23 cellular contexts compared by ENCODE assay signal in genomic region chr17:767076-767475, GRCh38.
"Had no signal": no experiment of that assay in that cellular context is flagged by ENCODE, and none has a peak within 500 bp of the region (broad histone marks: within the 10 kb centered on the region; RNA-seq: fewer than 3 reads in every experiment).

No MANE protein-coding gene starts in this region.

- H3K27ac Mint-ChIP-seq: endodermal cell; naive B cell; nephron; stimulated activated naive B cell treated with anti-CD40 and anti-IgM and Interleukin-4, amounts not matched to agents 10 μg/mL and 1 μg/mL and 100 μg/mL, for 72 hours had no signal

- H3K9me3 Mint-ChIP-seq: endodermal cell; naive B cell; nephron; stimulated activated naive B cell treated with anti-CD40 and anti-IgM and Interleukin-4, amounts not matched to agents 10 μg/mL and 1 μg/mL and 100 μg/mL, for 72 hours; stimulated activated naive CD8-positive, alpha-beta T cell treated with anti-CD3 and anti-CD28 coated beads, Interleukin-15, amount 100 ng/mL, for 72 hours had no signal

- DNase-seq: effector CD4-positive, alpha-beta T cell; endodermal cell; gastrocnemius medialis; glutamatergic neuron; islet precursor cell; mesenchymal stem cell; midbrain; naive B cell; psoas muscle; retina; spleen; stimulated activated CD4-positive, alpha-beta T cell treated with anti-CD3 and anti-CD28 coated beads, Interleukin-15, amount 100 ng/mL, for 24 hours; stimulated activated CD4-positive, alpha-beta T cell treated with anti-CD3 and anti-CD28 coated beads, Interleukin-1b, Interleukin-23, amount 100 ng/mL, for 48 hours; stimulated activated CD4-positive, alpha-beta T cell treated with anti-CD3 and anti-CD28 coated beads, Interleukin-4, amount 100 ng/mL, for 24 hours; stimulated activated naive B cell treated with anti-CD40 and anti-IgM and Interleukin-4, amounts not matched to agents 10 μg/mL and 1 μg/mL and 100 μg/mL, for 72 hours; stimulated activated naive CD8-positive, alpha-beta T cell treated with anti-CD3 and anti-CD28 coated beads, Interleukin-15, amount 100 ng/mL, for 72 hours; testis; transverse colon had no signal

- H3K4me1 ChIP-seq: gastrocnemius medialis, psoas muscle, spleen, testis, transverse colon had no signal

- H3K27me3 ChIP-seq: gastrocnemius medialis, spleen, testis, transverse colon had no signal

- H3K9me3 ChIP-seq: gastrocnemius medialis, psoas muscle, spleen, testis, transverse colon had no signal

- H3K4me1 Mint-ChIP-seq: endodermal cell; stimulated activated naive CD8-positive, alpha-beta T cell treated with anti-CD3 and anti-CD28 coated beads, Interleukin-15, amount 100 ng/mL, for 72 hours had no signal

- H3K27ac ChIP-seq: coronary artery, gastrocnemius medialis, psoas muscle, spleen, testis, transverse colon had no signal

- H3K4me3 ChIP-seq: coronary artery, gastrocnemius medialis, lung, psoas muscle, spleen, testis, transverse colon had no signal

- ATAC-seq: gastrocnemius medialis; left lobe of liver; psoas muscle; sciatic nerve; stimulated activated naive B cell treated with anti-CD40 and anti-IgM and Interleukin-4, amounts not matched to agents 10 μg/mL and 1 μg/mL and 100 μg/mL, for 72 hours; stimulated activated naive CD8-positive, alpha-beta T cell treated with anti-CD3 and anti-CD28 coated beads, Interleukin-15, amount 100 ng/mL, for 72 hours had no signal

- H3K27me3 Mint-ChIP-seq: naive B cell; stimulated activated naive B cell treated with anti-CD40 and anti-IgM and Interleukin-4, amounts not matched to agents 10 μg/mL and 1 μg/mL and 100 μg/mL, for 72 hours; stimulated activated naive CD8-positive, alpha-beta T cell treated with anti-CD3 and anti-CD28 coated beads, Interleukin-15, amount 100 ng/mL, for 72 hours had no signal

- H3K4me3 Mint-ChIP-seq: endodermal cell; naive B cell; nephron; stimulated activated naive B cell treated with anti-CD40 and anti-IgM and Interleukin-4, amounts not matched to agents 10 μg/mL and 1 μg/mL and 100 μg/mL, for 72 hours; stimulated activated naive CD8-positive, alpha-beta T cell treated with anti-CD3 and anti-CD28 coated beads, Interleukin-15, amount 100 ng/mL, for 72 hours had no signal
